Comparison of ENCODE assay signal across 1 cellular context in the genomic region with DNA sequence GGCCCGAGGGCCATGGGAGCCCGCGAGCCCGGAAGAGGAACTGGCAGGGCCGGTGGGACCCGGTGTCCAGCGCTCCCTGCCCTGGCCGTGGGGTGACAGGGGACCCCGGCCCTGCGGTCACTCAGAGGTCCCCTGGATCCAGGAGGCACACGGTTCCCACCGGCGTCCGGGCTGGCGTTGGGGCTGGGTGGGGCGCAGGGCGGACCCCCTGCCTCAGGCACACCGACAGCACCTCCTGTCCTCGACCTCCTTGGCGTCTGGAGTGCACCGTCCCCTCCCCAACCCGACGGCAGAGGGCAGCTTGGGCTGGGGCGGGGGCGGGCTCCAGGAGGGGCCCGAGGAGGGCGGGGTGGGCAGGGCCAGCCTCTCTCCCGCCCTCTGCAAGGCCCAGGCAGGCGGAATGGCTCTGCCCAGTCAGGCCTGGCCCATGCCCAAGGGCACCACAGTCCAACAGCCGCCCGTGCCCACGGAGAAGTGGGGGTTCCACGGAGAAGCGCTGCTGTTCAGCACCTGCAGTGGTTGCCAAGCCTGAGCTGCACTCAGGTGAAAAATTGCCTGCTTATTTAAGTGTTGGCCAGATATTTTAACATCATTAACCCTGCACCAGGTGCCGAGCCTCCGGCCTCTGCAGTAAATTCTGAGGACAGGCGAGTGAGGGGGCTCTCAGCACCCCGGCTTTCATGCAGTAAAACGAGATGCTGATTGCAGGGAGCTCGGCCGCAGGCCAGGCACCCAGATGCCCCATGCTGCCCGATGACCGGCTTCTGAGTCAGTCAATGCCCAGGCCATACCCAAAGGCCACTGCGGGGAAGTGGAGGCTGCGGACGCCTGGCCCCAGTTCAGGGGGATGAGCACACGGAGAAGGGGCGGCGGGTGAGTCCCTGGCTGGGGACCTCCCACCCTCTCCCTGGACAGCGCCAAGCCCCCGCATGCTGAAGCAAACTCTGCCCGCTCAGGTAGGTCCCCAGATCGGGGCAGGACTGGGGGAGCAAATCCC.
TF ChIP-seq lines count a peak whose summit lies in the region.

A gene with protein sequence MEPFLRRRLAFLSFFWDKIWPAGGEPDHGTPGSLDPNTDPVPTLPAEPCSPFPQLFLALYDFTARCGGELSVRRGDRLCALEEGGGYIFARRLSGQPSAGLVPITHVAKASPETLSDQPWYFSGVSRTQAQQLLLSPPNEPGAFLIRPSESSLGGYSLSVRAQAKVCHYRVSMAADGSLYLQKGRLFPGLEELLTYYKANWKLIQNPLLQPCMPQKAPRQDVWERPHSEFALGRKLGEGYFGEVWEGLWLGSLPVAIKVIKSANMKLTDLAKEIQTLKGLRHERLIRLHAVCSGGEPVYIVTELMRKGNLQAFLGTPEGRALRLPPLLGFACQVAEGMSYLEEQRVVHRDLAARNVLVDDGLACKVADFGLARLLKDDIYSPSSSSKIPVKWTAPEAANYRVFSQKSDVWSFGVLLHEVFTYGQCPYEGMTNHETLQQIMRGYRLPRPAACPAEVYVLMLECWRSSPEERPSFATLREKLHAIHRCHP (minus strand): TSS at position 266 of the 997 bp plus-strand sequence. CDS start 286 bp downstream, outside the sequence.

TF ChIP-seq in endothelial cell of umbilical vein, 7 proteins besides CTCF, POLR2A, EP300 and RAD21:
- TF ChIP-seq EZH2 (IDR thresholded peaks at IDR 0.05; ENCODE audit: borderline replicate concordance, low read depth, low read length, severe bottlenecking) (peak; percentile 48), FOS (IDR thresholded peaks at IDR 0.05; ENCODE audit: borderline replicate concordance, insufficient read depth, low read length) (no peak), MYC (IDR thresholded peaks at IDR 0.05; ENCODE audit: low read depth, low read length) (no peak), JUN (IDR thresholded peaks at IDR 0.05; ENCODE audit: borderline replicate concordance, insufficient read depth, insufficient read length, low read depth) (no peak), POLR2AphosphoS5 (IDR thresholded peaks at IDR 0.05; ENCODE audit: insufficient read depth, low read depth, low read length) (no peak)
- TF ChIP-seq, protein P1, sequence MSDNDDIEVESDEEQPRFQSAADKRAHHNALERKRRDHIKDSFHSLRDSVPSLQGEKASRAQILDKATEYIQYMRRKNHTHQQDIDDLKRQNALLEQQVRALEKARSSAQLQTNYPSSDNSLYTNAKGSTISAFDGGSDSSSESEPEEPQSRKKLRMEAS (IDR thresholded peaks at IDR 0.05; ENCODE audit: insufficient read depth, insufficient read length): no peak
TF ChIP-seq in endothelial cell of umbilical vein: peak in this region for 1.
